35 cellular contexts compared by ENCODE assay signal in genomic region chr15:48803877-48804276, GRCh38. TPM values are rescaled to one million over a fixed set of nuclear protein-coding genes. Genes with fewer than 3 reads are reported as not detected.
DNase-seq lines count a peak whose midpoint lies in the region; ATAC-seq, FAIRE-seq and TF ChIP-seq lines count a peak whose summit lies in the region.
"Had no signal": no experiment of that assay in that cellular context is flagged by ENCODE, and none has a peak within 500 bp of the region (broad histone marks: within the 10 kb centered on the region; RNA-seq: fewer than 3 reads in every experiment).

No MANE protein-coding gene starts in this region.

- H4K20me1 ChIP-seq in GM12878 (ENCODE audit: control insufficient read depth, insufficient read depth): no peaks in the 10 kb centered on the region

- H3K79me2 ChIP-seq in GM12878 (ENCODE audit: control insufficient read depth, insufficient read depth, low read length): peaks cover 50% of the 10 kb centered on the region

- H3K4me1 ChIP-seq in GM12878 (ENCODE audit: control insufficient read depth, insufficient read depth, low read length) (peaks cover 7% of the 10 kb centered on the region), thyroid gland (peaks cover 0 to 10% of the 10 kb centered on the region in 2 donors)
- H3K4me1 ChIP-seq: testis had no signal

- peaks cover 29% of the 10 kb centered on the region for H3K36me3 Mint-ChIP-seq in activated naive CD4-positive, alpha-beta T cell treated with anti-CD3 and anti-CD28 coated beads for 36 hours (ENCODE audit: low read depth)
- H3K36me3 Mint-ChIP-seq in activated T-cell treated with anti-CD3 and anti-CD28 coated beads, Interleukin-2, amount 50 U/mL, for 4 hours (ENCODE audit: insufficient read depth): peaks cover 23% of the 10 kb centered on the region

- BruUV-seq in GM12878 (replicated peaks; lab: Mats Ljungman, UMichigan): no TSS peak

- no peak overlapping the region; the same call in 1 of the 2 replicates for H3K27ac ChIP-seq in GM12878 (ENCODE audit: control insufficient read depth, insufficient read depth)
- H3K27ac ChIP-seq in thyroid gland: no peak overlapping the region
- H3K27ac ChIP-seq: esophagus muscularis mucosa, neural progenitor cell, SK-N-MC, testis had no signal

- no peaks in the 10 kb centered on the region for H3K9me3 Mint-ChIP-seq in activated naive CD4-positive, alpha-beta T cell treated with anti-CD3 and anti-CD28 coated beads for 36 hours
- no peaks in the 10 kb centered on the region for H3K9me3 Mint-ChIP-seq in activated T-cell treated with anti-CD3 and anti-CD28 coated beads, Interleukin-2, amount 50 U/mL, for 4 hours
- H3K9me3 Mint-ChIP-seq: activated naive CD8-positive, alpha-beta T cell treated with anti-CD3 and anti-CD28 coated beads, Interleukin-2, amount 50 U/mL, for 24 hours; activated T-cell treated with anti-CD3 and anti-CD28 coated beads, Interleukin-2, amount 50 U/mL, for 72 hours; CD4-positive, CD25-positive, alpha-beta regulatory T cell; endodermal cell; neural progenitor cell had no signal

- no peak overlapping the region for H3K4me3 Mint-ChIP-seq in activated naive CD4-positive, alpha-beta T cell treated with anti-CD3 and anti-CD28 coated beads for 36 hours
- H3K4me3 Mint-ChIP-seq in activated T-cell treated with anti-CD3 and anti-CD28 coated beads, Interleukin-2, amount 50 U/mL, for 4 hours: no peak overlapping the region
- H3K4me3 Mint-ChIP-seq: activated naive CD8-positive, alpha-beta T cell treated with anti-CD3 and anti-CD28 coated beads, Interleukin-2, amount 50 U/mL, for 24 hours; activated T-cell treated with anti-CD3 and anti-CD28 coated beads, Interleukin-2, amount 50 U/mL, for 72 hours; CD4-positive, CD25-positive, alpha-beta regulatory T cell; endodermal cell; neural progenitor cell had no signal

- no peak for FAIRE-seq in GM12878 (lab: Jason Lieb, UNC)
- FAIRE-seq: A204.1, D721Med, GM12891, keratinocyte had no signal

- no peak for TF ChIP-seq EP300 in GM12878 (IDR thresholded peaks at IDR 0.05; ENCODE audit: borderline replicate concordance in 1 of 2, control insufficient read depth in 1 of 2, low read depth in 2 of 2, low read length in 2 of 2)

- 100% methylated on average over 2 of the region's 2 CpGs for WGBS in GM12878 (ENCODE audit: insufficient coverage, insufficient replicate concordance, low lambda C conversion rate, missing lambda C conversion rate)
- WGBS in thyroid gland, 2 donors: 80 to 84% methylated on average over 2 of the region's 2 CpGs

- intact Hi-C loops in GM12878 (cut with micrococcal nuclease; ENCODE audit: unreplicated experiment) (no loop called here), thyroid gland (cut with DNase I) (no loop called here)
- intact Hi-C loops in activated naive CD4-positive, alpha-beta T cell treated with anti-CD3 and anti-CD28 coated beads for 36 hours (cut with micrococcal nuclease): loop anchor here (5.0 kb wide), 1 partner anchor 467 kb away; no protein-coding TSS in a partner anchor

- H3K4me1 Mint-ChIP-seq in activated naive CD4-positive, alpha-beta T cell treated with anti-CD3 and anti-CD28 coated beads for 36 hours (ENCODE audit: low read depth): peaks cover 51% of the 10 kb centered on the region
- H3K4me1 Mint-ChIP-seq in activated T-cell treated with anti-CD3 and anti-CD28 coated beads, Interleukin-2, amount 50 U/mL, for 4 hours (ENCODE audit: low read depth): peaks cover 8% of the 10 kb centered on the region

- ATAC-seq in GM12878: 0 out of 3 replicates have a peak, but pooled peaks have one; percentile 3
- ATAC-seq in activated T-cell treated with anti-CD3 and anti-CD28 coated beads, Interleukin-2, amount 50 U/mL, for 4 hours: no peak
- ATAC-seq: activated naive CD8-positive, alpha-beta T cell treated with anti-CD3 and anti-CD28 coated beads, Interleukin-2, amount 50 U/mL, for 24 hours; activated T-cell treated with anti-CD3 and anti-CD28 coated beads, Interleukin-2, amount 50 U/mL, for 72 hours; left ventricle myocardium superior; right cardiac atrium; stimulated activated naive CD8-positive, alpha-beta T cell treated with anti-CD3 and anti-CD28 coated beads, Interleukin-15, Interleukin-2, amounts not matched to agents 100 U/mL and 50 U/mL, for 24 hours had no signal

- DNase-seq in NCI-H2196 (lab: John Stamatoyannopoulos, UW; ENCODE audit: unreplicated experiment) (peak; percentile 25), NCI-H2196 treated with DMSO at 0.1 percent for 48 hours (lab: John Stamatoyannopoulos, UW; ENCODE audit: unreplicated experiment) (no peak), NCI-H1092 treated with DMSO at 0.1 percent for 48 hours (lab: John Stamatoyannopoulos, UW) (peak; percentile 46), GM12878 (ENCODE audit: low read depth, low spot score) (no peak), thyroid gland (peak; percentile 28 to 30), midbrain (lab: John Stamatoyannopoulos, UW) (no peak)
- no peak for DNase-seq in activated naive CD4-positive, alpha-beta T cell treated with anti-CD3 and anti-CD28 coated beads for 36 hours
- DNase-seq in activated T-cell treated with anti-CD3 and anti-CD28 coated beads, Interleukin-2, amount 50 U/mL, for 4 hours: no peak
- DNase-seq: activated CD4-positive, CD25-positive, alpha-beta regulatory T cell; activated naive CD8-positive, alpha-beta T cell treated with anti-CD3 and anti-CD28 coated beads, Interleukin-2, amount 50 U/mL, for 24 hours; activated T-cell treated with anti-CD3 and anti-CD28 coated beads, Interleukin-2, amount 50 U/mL, for 72 hours; CD4-positive, CD25-positive, alpha-beta regulatory T cell; central memory CD4-positive, alpha-beta T cell; dermis blood vessel endothelial cell; endodermal cell; foreskin fibroblast; head of caudate nucleus; KBM-7; left ventricle myocardium superior; NCI-H187 treated with DMSO at 0.1 percent for 48 hours; NCI-H226; NCI-H748 treated with DMSO at 0.1 percent for 48 hours; right cardiac atrium; stimulated activated CD4-positive, alpha-beta T cell treated with anti-CD3 and anti-CD28 coated beads, Interleukin-1b, Interleukin-23, amount 100 ng/mL, for 48 hours; stimulated activated naive CD8-positive, alpha-beta T cell treated with anti-CD3 and anti-CD28 coated beads, Interleukin-15, Interleukin-2, amounts not matched to agents 100 U/mL and 50 U/mL, for 24 hours; T-helper 1 cell; testis had no signal

- no peak overlapping the region for H3K4me3 ChIP-seq in GM12878
- H3K4me3 ChIP-seq in thyroid gland (replicated peaks in 1 of 3): no peak overlapping the region
- H3K4me3 ChIP-seq: esophagus muscularis mucosa, neural progenitor cell, SK-N-MC, smooth muscle cell, testis had no signal

- H3K27me3 Mint-ChIP-seq in activated naive CD4-positive, alpha-beta T cell treated with anti-CD3 and anti-CD28 coated beads for 36 hours (ENCODE audit: low read depth): no peaks in the 10 kb centered on the region
- no peaks in the 10 kb centered on the region for H3K27me3 Mint-ChIP-seq in activated T-cell treated with anti-CD3 and anti-CD28 coated beads, Interleukin-2, amount 50 U/mL, for 4 hours (ENCODE audit: low read depth)
- H3K27me3 Mint-ChIP-seq: activated naive CD8-positive, alpha-beta T cell treated with anti-CD3 and anti-CD28 coated beads, Interleukin-2, amount 50 U/mL, for 24 hours; CD4-positive, CD25-positive, alpha-beta regulatory T cell had no signal

- H3K9ac ChIP-seq in GM12878 (ENCODE audit: control insufficient read depth, insufficient read depth, low read length): no peak overlapping the region
- H3K9ac ChIP-seq: neural progenitor cell had no signal

- TF ChIP-seq POLR2A in GM12878 (IDR thresholded peaks at IDR 0.05; ENCODE audit: low read depth, low read length) (no peak), thyroid gland (IDR thresholded peaks at IDR 0.05) (no peak)

- SMC1A ChIA-PET in GM12878 (lab: Charles Lee; ENCODE audit: uncharacterized antibody, unreplicated experiment): interaction anchor here (1.1 to 6.2 kb wide), 2 partner anchors 9 to 445 kb away, joined by 3 to 32 read pairs; no protein-coding TSS in a partner anchor

- H3K27me3 ChIP-seq in GM12878 (replicated peaks in 1 of 2; ENCODE audit: control insufficient read depth in 2 of 2, insufficient read depth in 2 of 2, low read length in 1 of 2) (no peaks in the 10 kb centered on the region), thyroid gland (no peaks in the 10 kb centered on the region)
- H3K27me3 ChIP-seq: esophagus muscularis mucosa, neural progenitor cell, testis had no signal

- in situ Hi-C loops in GM12878 (cut with MboI): loop anchor here (25.0 kb wide), 1 partner anchor 642 kb away; no protein-coding TSS in a partner anchor

- RAD21 ChIA-PET in GM12878 (lab: Charles Lee; ENCODE audit: unreplicated experiment): interaction anchor here (1.0 to 5.6 kb wide), 2 partner anchors 446 to 449 kb away, joined by 3 to 50 read pairs; no protein-coding TSS in a partner anchor

- no peak for TF ChIP-seq CTCF in GM12878 (IDR thresholded peaks at IDR 0.05 in 2 of 3, conservative IDR thresholded peaks at IDR 0.05 in 1 of 3; ENCODE audit: control insufficient read depth in 2 of 3, extremely low read depth in 1 of 3, insufficient read depth in 1 of 3, low read depth in 3 of 3, low read length in 3 of 3)
- no peak for TF ChIP-seq CTCF in thyroid gland (IDR thresholded peaks at IDR 0.05)

- no peak for TF ChIP-seq RAD21 in GM12878 (IDR thresholded peaks at IDR 0.05; ENCODE audit: insufficient read depth, low read depth, low read length)

- CTCF ChIA-PET in GM12878 (lab: Yijun Ruan, JAX): interaction anchor here (0.5 to 7.4 kb wide), 4 partner anchors 7 to 446 kb away, joined by 3 to 69 read pairs (median 12); partner anchors contain the start of gene CEP152
- CTCF ChIA-PET in activated naive CD4-positive, alpha-beta T cell treated with anti-CD3 and anti-CD28 coated beads for 36 hours (lab: Charles Lee): no interaction called here

- H3K9me3 ChIP-seq in GM12878 (replicated peaks; ENCODE audit: control insufficient read depth, insufficient read depth, low read length) (no peaks in the 10 kb centered on the region), thyroid gland (no peaks in the 10 kb centered on the region)
- H3K9me3 ChIP-seq: esophagus muscularis mucosa, testis had no signal

- peaks cover 0 to 7% of the 10 kb centered on the region in 2 experiments; a peak in 3 of 4 replicates for H3K36me3 ChIP-seq in GM12878 (ENCODE audit: control insufficient read depth in 2 of 2, insufficient read depth in 2 of 2, low read length in 1 of 2)
- no peaks in the 10 kb centered on the region for H3K36me3 ChIP-seq in thyroid gland
- H3K36me3 ChIP-seq: esophagus muscularis mucosa, neural progenitor cell had no signal

- H3K27ac Mint-ChIP-seq in activated naive CD4-positive, alpha-beta T cell treated with anti-CD3 and anti-CD28 coated beads for 36 hours: no peak overlapping the region
- H3K27ac Mint-ChIP-seq: activated naive CD8-positive, alpha-beta T cell treated with anti-CD3 and anti-CD28 coated beads, Interleukin-2, amount 50 U/mL, for 24 hours; activated T-cell treated with anti-CD3 and anti-CD28 coated beads, Interleukin-2, amount 50 U/mL, for 72 hours; endodermal cell; neural progenitor cell had no signal

- no peak overlapping the region for H2AFZ ChIP-seq in GM12878 (ENCODE audit: control insufficient read depth, low read depth, low read length)
- H2AFZ ChIP-seq: neural progenitor cell had no signal

- no peak overlapping the region for H3K4me2 ChIP-seq in GM12878 (ENCODE audit: control insufficient read depth, insufficient read depth)
- H3K4me2 ChIP-seq: neural progenitor cell, smooth muscle cell had no signal

- POLR2A ChIA-PET in GM12878 (lab: Charles Lee): no interaction called here

RNA-seq across cellular contexts. Expression of gene CEP152, which starts 7.0 kb away (rescaled TPM):
- total RNA-seq in GM12878 (2013; cell fraction: nucleolus; rRNA removed): 106 and 120 TPM in 2 replicates
- 13.1 and 14.1 TPM in 2 replicates for total RNA-seq in GM12878 (2014; rRNA removed)
- 21.2 and 25.4 TPM in 2 replicates for total RNA-seq in GM12878 (2014; rRNA removed; fragmentation: Illumina TruSeq; extraction: Trizol)
- 12.0 and 15.3 TPM in 2 replicates for total RNA-seq in GM12878 (2021)
- 3.6 TPM for polyA plus RNA-seq in GM12878 (2011; ENCODE audit: low read depth)
- polyA plus RNA-seq in GM12878 (2011; rRNA removed): 6.9 and 8.6 TPM in 2 replicates
- polyA plus RNA-seq in GM12878 (2011; cell fraction: cytosol; rRNA removed): 2.5 and 4.8 TPM in 2 replicates
- polyA plus RNA-seq in GM12878 (2011; cell fraction: nucleus; rRNA removed): 18.8 and 20.5 TPM in 2 replicates
- 6.2 and 9.2 TPM in 2 replicates for polyA plus RNA-seq in GM12878 (2012)
- 15.8 and 18.6 TPM in 2 replicates for polyA plus RNA-seq in GM12878 (2014; fragmentation: Illumina TruSeq; extraction: Trizol)
- polyA plus RNA-seq in GM12878 (2014; fragmentation: Nextera tagmentation; extraction: Ambion mirVana): 1 to 10 TPM; 5.3 to 5.7 TPM
- 7.0 and 8.8 TPM in 2 replicates for polyA plus RNA-seq in GM12878 (2014; rRNA removed)
- 10 to 100 TPM; 19.6 to 22.6 TPM for polyA plus RNA-seq in GM12878 (2016; fragmentation: Nextera tagmentation; extraction: Ambion mirVana)
- 12.8 and 21.7 TPM in 2 replicates for polyA minus RNA-seq in GM12878 (2011; rRNA and poly(A)+ RNA removed)
- polyA minus RNA-seq in GM12878 (2011; cell fraction: cytosol; rRNA and poly(A)+ RNA removed): 5.7 and 7.0 TPM in 2 replicates
- polyA minus RNA-seq in GM12878 (2011; cell fraction: nucleus; rRNA and poly(A)+ RNA removed): 39.8 and 52.7 TPM in 2 replicates
- total RNA-seq in thyroid gland: 1 to 10 TPM; 5.5 to 7.7 (median 6.8) TPM
- total RNA-seq in activated naive CD4-positive, alpha-beta T cell treated with anti-CD3 and anti-CD28 coated beads for 36 hours: 10 to 100 TPM; 55.1 to 62.0 TPM
- total RNA-seq in activated T-cell treated with anti-CD3 and anti-CD28 coated beads, Interleukin-2, amount 50 U/mL, for 4 hours: 10 to 100 TPM; 10.2 to 12.5 (median 12.5) TPM

Comparison
In these comparisons a context has a peak if more than half of its experiments do, and no peak if none do; other contexts are left out.
1. DNase-seq: peak in NCI-H2196 (single experiment), NCI-H1092 treated with DMSO at 0.1 percent for 48 hours (single experiment) and thyroid gland (2 of 2); none in NCI-H2196 treated with DMSO at 0.1 percent for 48 hours (single experiment), GM12878 (single experiment), activated naive CD4-positive, alpha-beta T cell treated with anti-CD3 and anti-CD28 coated beads for 36 hours (single experiment), midbrain (single experiment) and activated T-cell treated with anti-CD3 and anti-CD28 coated beads, Interleukin-2, amount 50 U/mL, for 4 hours (single experiment).